ENCODE assay signal across 18 cellular contexts in the genomic region with DNA sequence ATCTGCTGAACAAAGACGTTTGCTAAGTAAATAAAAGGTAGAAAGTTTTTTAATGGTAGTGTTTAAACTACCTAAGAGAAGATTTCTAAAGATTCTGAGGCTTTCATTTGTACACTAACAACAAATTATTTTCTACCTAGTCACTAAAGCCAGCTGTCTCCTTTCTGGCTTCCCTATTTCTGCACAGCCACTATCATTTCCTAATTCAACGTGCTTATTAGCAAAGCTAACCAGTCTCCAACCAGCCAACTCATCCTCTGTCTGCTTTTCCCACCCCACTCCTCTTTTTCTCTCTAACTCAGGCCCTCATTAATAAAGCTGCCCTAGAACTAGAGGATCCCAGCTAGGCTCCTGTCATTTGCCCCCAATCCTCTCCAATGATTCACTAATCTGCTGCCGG.
DNase-seq lines count a peak whose midpoint lies in the region; ATAC-seq and TF ChIP-seq lines count a peak whose summit lies in the region.
"Had no signal": no experiment of that assay in that cellular context is flagged by ENCODE, and none has a peak within 500 bp of the region (broad histone marks: within the 10 kb centered on the region; RNA-seq: fewer than 3 reads in every experiment).

No MANE protein-coding gene starts in this region.

- H3K36me3 ChIP-seq in OCI-LY3 (replicated peaks; ENCODE audit: low read depth, low read length) (peaks cover 39% of the 10 kb centered on the region), muscle layer of colon (ENCODE audit: insufficient read depth, low read length) (no peaks in the 10 kb centered on the region), smooth muscle cell (ENCODE audit: low read depth) (no peaks in the 10 kb centered on the region)
- H3K36me3 ChIP-seq: neural progenitor cell had no signal

- peak overlapping the region; percentile 44 for H3K4me3 ChIP-seq in OCI-LY3 (ENCODE audit: low read length)
- H3K4me3 ChIP-seq in muscle layer of colon (ENCODE audit: low read depth in 1 of 2, low read length in 2 of 2), result no peak overlapping the region
- no peak overlapping the region for H3K4me3 ChIP-seq in smooth muscle cell
- H3K4me3 ChIP-seq: breast epithelium, neural progenitor cell had no signal

- H3K9me3 ChIP-seq in OCI-LY3 (ENCODE audit: insufficient read depth, low read length) (no peaks in the 10 kb centered on the region), muscle layer of colon (ENCODE audit: low read length) (no peaks in the 10 kb centered on the region), smooth muscle cell (replicated peaks; ENCODE audit: low read depth) (no peaks in the 10 kb centered on the region)
- H3K9me3 ChIP-seq: breast epithelium had no signal

- peaks cover 56% of the 10 kb centered on the region for H3K4me1 ChIP-seq in OCI-LY3 (ENCODE audit: low read length)
- H3K4me1 ChIP-seq in muscle layer of colon (ENCODE audit: insufficient read depth, low read length), result peaks cover 34% of the 10 kb centered on the region
- H3K4me1 ChIP-seq in smooth muscle cell (ENCODE audit: low read depth), result peaks cover 7% of the 10 kb centered on the region
- H3K4me1 ChIP-seq: breast epithelium had no signal

- H4K20me1 ChIP-seq in OCI-LY3 (ENCODE audit: insufficient read depth, low read length), result no peaks in the 10 kb centered on the region
- no peaks in the 10 kb centered on the region for H4K20me1 ChIP-seq in smooth muscle cell (ENCODE audit: low read depth)

- H3K4me2 ChIP-seq in OCI-LY3 (ENCODE audit: low read length), result peak overlapping the region; percentile 62
- no peak overlapping the region for H3K4me2 ChIP-seq in smooth muscle cell
- H3K4me2 ChIP-seq: neural progenitor cell had no signal

- H3K27ac Mint-ChIP-seq in activated T-cell treated with anti-CD3 and anti-CD28 coated beads, Interleukin-2, amount 50 U/mL, for 72 hours, result peak overlapping the region; percentile 17
- no peak overlapping the region for H3K27ac Mint-ChIP-seq in T-helper 2 cell treated with Interferon-gamma antibody and Interleukin-4, amounts not matched to agents 5 μg/mL and 100 μg/mL, for 36 hours
- H3K27ac Mint-ChIP-seq: activated naive CD8-positive, alpha-beta T cell treated with anti-CD3 and anti-CD28 coated beads, Interleukin-2, amount 50 U/mL, for 24 hours; CD8-positive, alpha-beta T cell; neural progenitor cell had no signal

- H3K27me3 Mint-ChIP-seq in activated T-cell treated with anti-CD3 and anti-CD28 coated beads, Interleukin-2, amount 50 U/mL, for 72 hours (ENCODE audit: low read depth), result no peaks in the 10 kb centered on the region
- no peaks in the 10 kb centered on the region for H3K27me3 Mint-ChIP-seq in T-helper 2 cell treated with Interferon-gamma antibody and Interleukin-4, amounts not matched to agents 5 μg/mL and 100 μg/mL, for 36 hours (ENCODE audit: low read depth)
- H3K27me3 Mint-ChIP-seq: activated naive CD8-positive, alpha-beta T cell treated with anti-CD3 and anti-CD28 coated beads, Interleukin-2, amount 50 U/mL, for 24 hours had no signal

- H3K79me2 ChIP-seq in OCI-LY3 (ENCODE audit: low read length) (no peaks in the 10 kb centered on the region), smooth muscle cell (ENCODE audit: low read depth) (no peaks in the 10 kb centered on the region)

- peak overlapping the region; percentile 17; the same call in 1 of the 2 replicates for H3K9ac ChIP-seq in OCI-LY3 (ENCODE audit: low read length)
- H3K9ac ChIP-seq in muscle layer of colon (ENCODE audit: low read length), result no peak overlapping the region
- H3K9ac ChIP-seq in smooth muscle cell (ENCODE audit: low read depth), result no peak overlapping the region
- H3K9ac ChIP-seq: neural progenitor cell had no signal

- H3K27ac ChIP-seq in OCI-LY3 (ENCODE audit: low read length), result peak overlapping the region; percentile 65
- H3K27ac ChIP-seq in muscle layer of colon (ENCODE audit: low read depth, low read length), result peak overlapping the region; percentile 12
- no peak overlapping the region for H3K27ac ChIP-seq in smooth muscle cell (ENCODE audit: low read depth)
- H3K27ac ChIP-seq: breast epithelium, neural progenitor cell had no signal

- DNase-seq in activated T-cell treated with anti-CD3 and anti-CD28 coated beads, Interleukin-2, amount 50 U/mL, for 72 hours, result no peak
- DNase-seq in activated T-cell treated with anti-CD3 and anti-CD28 coated beads for 4 hours (no peak), smooth muscle cell (lab: John Stamatoyannopoulos, UW; ENCODE audit: unreplicated experiment) (no peak), NCI-H2081 treated with DMSO at 0.1 percent for 48 hours (lab: John Stamatoyannopoulos, UW) (no peak)
- DNase-seq in stimulated activated CD4-positive, alpha-beta T cell treated with anti-CD3 and anti-CD28 coated beads, Interleukin-2, amount 100 ng/mL, for 48 hours, result no peak
- no peak for DNase-seq in T-helper 2 cell treated with Interferon-gamma antibody and Interleukin-4, amounts not matched to agents 5 μg/mL and 100 μg/mL, for 36 hours (ENCODE audit: low spot score)
- DNase-seq: activated naive CD8-positive, alpha-beta T cell treated with anti-CD3 and anti-CD28 coated beads, Interleukin-2, amount 50 U/mL, for 24 hours; activated T-cell treated with anti-CD3 and anti-CD28 coated beads, Interleukin-2, amount 50 U/mL, for 4 hours; CD8-positive, alpha-beta T cell; DND-41; NCI-H1930; NCI-H526; retina; stimulated activated naive CD8-positive, alpha-beta T cell treated with anti-CD3 and anti-CD28 coated beads, Interleukin-15, Interleukin-2, amounts not matched to agents 100 U/mL and 50 U/mL, for 24 hours had no signal

- WGBS in smooth muscle cell (ENCODE audit: low lambda C conversion rate), result 92% methylated on average over 3 of the region's 3 CpGs

- no peaks in the 10 kb centered on the region for H3K27me3 ChIP-seq in OCI-LY3 (ENCODE audit: low read depth, low read length)
- H3K27me3 ChIP-seq in muscle layer of colon (ENCODE audit: control insufficient read depth in 1 of 2, insufficient read depth in 2 of 2, low read length in 2 of 2), result no peaks in the 10 kb centered on the region
- H3K27me3 ChIP-seq in smooth muscle cell (ENCODE audit: low read depth), result no peaks in the 10 kb centered on the region
- H3K27me3 ChIP-seq: breast epithelium, neural progenitor cell had no signal

- peaks cover 39% of the 10 kb centered on the region for H3K4me1 Mint-ChIP-seq in activated T-cell treated with anti-CD3 and anti-CD28 coated beads, Interleukin-2, amount 50 U/mL, for 72 hours (ENCODE audit: low read depth)
- H3K4me1 Mint-ChIP-seq in T-helper 2 cell treated with Interferon-gamma antibody and Interleukin-4, amounts not matched to agents 5 μg/mL and 100 μg/mL, for 36 hours (ENCODE audit: low read depth), result peaks cover 27% of the 10 kb centered on the region

- peaks cover 0 to 1% of the 10 kb centered on the region in 2 donors for H3K9me3 Mint-ChIP-seq in activated T-cell treated with anti-CD3 and anti-CD28 coated beads, Interleukin-2, amount 50 U/mL, for 72 hours
- H3K9me3 Mint-ChIP-seq in T-helper 2 cell treated with Interferon-gamma antibody and Interleukin-4, amounts not matched to agents 5 μg/mL and 100 μg/mL, for 36 hours, result no peaks in the 10 kb centered on the region
- H3K9me3 Mint-ChIP-seq: activated naive CD8-positive, alpha-beta T cell treated with anti-CD3 and anti-CD28 coated beads, Interleukin-2, amount 50 U/mL, for 24 hours; activated T-cell treated with anti-CD3 and anti-CD28 coated beads, Interleukin-2, amount 50 U/mL, for 4 hours; CD8-positive, alpha-beta T cell; neural progenitor cell had no signal

- H3K4me3 Mint-ChIP-seq in activated T-cell treated with anti-CD3 and anti-CD28 coated beads, Interleukin-2, amount 50 U/mL, for 72 hours, result no peak overlapping the region
- no peak overlapping the region for H3K4me3 Mint-ChIP-seq in T-helper 2 cell treated with Interferon-gamma antibody and Interleukin-4, amounts not matched to agents 5 μg/mL and 100 μg/mL, for 36 hours
- H3K4me3 Mint-ChIP-seq: activated naive CD8-positive, alpha-beta T cell treated with anti-CD3 and anti-CD28 coated beads, Interleukin-2, amount 50 U/mL, for 24 hours; activated T-cell treated with anti-CD3 and anti-CD28 coated beads, Interleukin-2, amount 50 U/mL, for 4 hours; CD8-positive, alpha-beta T cell; neural progenitor cell had no signal

- no peak overlapping the region for H2AFZ ChIP-seq in OCI-LY3 (ENCODE audit: low read depth, low read length)
- no peak overlapping the region for H2AFZ ChIP-seq in smooth muscle cell (ENCODE audit: low read depth)
- H2AFZ ChIP-seq: neural progenitor cell had no signal

- no peaks in the 10 kb centered on the region for H3F3A ChIP-seq in smooth muscle cell (ENCODE audit: low read depth)

- H3K36me3 Mint-ChIP-seq in activated T-cell treated with anti-CD3 and anti-CD28 coated beads, Interleukin-2, amount 50 U/mL, for 72 hours (ENCODE audit: insufficient read depth in 2 of 2), result peaks cover 16 to 31% of the 10 kb centered on the region in 2 donors
- peaks cover 45% of the 10 kb centered on the region for H3K36me3 Mint-ChIP-seq in T-helper 2 cell treated with Interferon-gamma antibody and Interleukin-4, amounts not matched to agents 5 μg/mL and 100 μg/mL, for 36 hours (ENCODE audit: low read depth)

- no peak for ATAC-seq in activated T-cell treated with anti-CD3 and anti-CD28 coated beads, Interleukin-2, amount 50 U/mL, for 72 hours (replicated peaks in 1 of 2)
- ATAC-seq: activated naive CD8-positive, alpha-beta T cell treated with anti-CD3 and anti-CD28 coated beads, Interleukin-2, amount 50 U/mL, for 24 hours; activated T-cell treated with anti-CD3 and anti-CD28 coated beads, Interleukin-2, amount 50 U/mL, for 4 hours; CD8-positive, alpha-beta T cell; stimulated activated naive CD8-positive, alpha-beta T cell treated with anti-CD3 and anti-CD28 coated beads, Interleukin-15, Interleukin-2, amounts not matched to agents 100 U/mL and 50 U/mL, for 24 hours had no signal

- TF ChIP-seq CTCF in OCI-LY3 (IDR thresholded peaks at IDR 0.05; ENCODE audit: low read depth, low read length) (no peak), smooth muscle cell (IDR thresholded peaks at IDR 0.05; ENCODE audit: borderline replicate concordance, insufficient read depth, poor library complexity, severe bottlenecking) (no peak)
